Comparison of ENCODE assay signal across 8 cellular contexts in the genomic region with DNA sequence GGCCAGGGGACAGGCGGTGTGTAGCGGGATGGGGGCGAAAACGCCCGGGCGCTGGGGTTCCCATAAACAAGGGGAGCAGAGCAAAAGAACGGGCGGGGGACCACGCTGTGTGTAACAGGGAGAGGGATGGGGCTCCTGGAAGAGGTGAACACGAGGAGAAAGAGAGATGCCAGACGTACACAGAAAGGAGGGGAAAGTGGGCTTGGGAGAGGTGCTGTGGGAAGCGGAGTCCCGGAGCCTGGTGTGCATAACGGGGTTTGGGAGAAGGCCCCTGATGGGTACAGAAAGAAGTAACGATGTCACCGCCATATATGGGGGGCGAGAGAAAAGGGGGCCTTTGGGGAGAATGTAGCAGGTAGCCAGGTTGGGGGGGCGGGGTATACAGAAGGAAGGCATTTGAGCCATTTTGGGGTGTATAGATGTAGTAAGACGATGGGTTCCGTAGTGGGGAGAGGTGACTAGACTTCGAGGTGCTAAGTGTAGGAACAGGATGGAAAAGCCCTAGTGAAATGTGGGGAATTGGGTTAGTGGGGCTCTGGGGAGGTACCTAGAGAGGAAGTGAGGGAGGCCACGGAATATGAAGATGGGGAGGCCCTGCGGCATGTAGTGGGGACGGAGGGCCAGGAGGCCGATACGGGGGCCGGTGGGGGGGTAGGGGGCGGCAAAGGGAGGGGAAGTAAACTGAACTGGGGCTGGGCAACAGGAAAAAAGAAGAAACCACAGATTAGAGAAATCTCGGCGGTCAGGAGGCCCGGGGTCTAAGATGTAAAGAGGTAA. TPM values are rescaled to one million over a fixed set of nuclear protein-coding genes. Genes with fewer than 3 reads are reported as not detected.
A peak's percentile ranks its signal among the peaks of the same experiment; 100 is the strongest.
DNase-seq lines count a peak whose midpoint lies in the region; ATAC-seq and TF ChIP-seq lines count a peak whose summit lies in the region.

No MANE protein-coding gene starts in this region.

- DNase-seq in activated T-cell treated with anti-CD3 and anti-CD28 coated beads, Interleukin-2, amount 50 U/mL, for 24 hours, result no peak
- no peak for DNase-seq in activated T-cell treated with anti-CD3 and anti-CD28 coated beads, Interleukin-2, amount 50 U/mL, for 1 hour
- DNase-seq in NT2/D1 (ENCODE audit: low read depth, low spot score) (no peak), MCF 10A (ENCODE audit: unreplicated experiment) (peak; percentile 37), left lung (peak in 1 of 2 donors; percentile 21)

- peaks cover 14% of the 10 kb centered on the region for H3K4me1 ChIP-seq in NT2/D1 (ENCODE audit: insufficient read depth, insufficient read length)
- peaks cover 9 to 74% of the 10 kb centered on the region in 2 donors for H3K4me1 ChIP-seq in left lung
- peaks cover 58% of the 10 kb centered on the region for H3K4me1 ChIP-seq in stomach smooth muscle (ENCODE audit: control insufficient read depth, insufficient read depth, low read length)

- peaks cover 7% of the 10 kb centered on the region for H3K9me3 Mint-ChIP-seq in activated T-cell treated with anti-CD3 and anti-CD28 coated beads, Interleukin-2, amount 50 U/mL, for 24 hours
- no peaks in the 10 kb centered on the region for H3K9me3 Mint-ChIP-seq in MCF 10A (ENCODE audit: unreplicated experiment)

- POLR2A ChIA-PET in MCF 10A (lab: Yijun Ruan, JAX), result interaction anchor here (1.0 to 3.0 kb wide), 6 partner anchors 9 to 257 kb away, joined by 3 to 25 read pairs (median 12); partner anchors contain the start of genes FIZ1, TMEM238 and U2AF2

- H3K4me3 ChIP-seq in NT2/D1 (ENCODE audit: insufficient read length, low read depth) (peak overlapping the region; percentile 72), left lung (peak overlapping the region; percentile 74 to 81), stomach smooth muscle (ENCODE audit: low read length in 2 of 2) (peak overlapping the region; percentile 81 to 93)

- H3K27ac ChIP-seq in left lung (peak overlapping the region; percentile 85 to 92), stomach smooth muscle (ENCODE audit: low read length) (peak overlapping the region; percentile 88)

- H3K9me3 ChIP-seq in NT2/D1 (ENCODE audit: insufficient read depth, low read length) (no peaks in the 10 kb centered on the region), left lung (no peaks in the 10 kb centered on the region), stomach smooth muscle (ENCODE audit: control insufficient read depth in 2 of 2, low read length in 2 of 2) (no peaks in the 10 kb centered on the region)

- BruUV-seq in MCF 10A (replicated peaks; lab: Mats Ljungman, UMichigan), result no TSS peak

- ATAC-seq in left lung (peak; percentile 0), GM19397 (IDR thresholded peaks at IDR 0.05; ENCODE audit: unreplicated experiment) (no peak), HG03196 (IDR thresholded peaks at IDR 0.05; ENCODE audit: unreplicated experiment) (no peak)

- H3K4me1 Mint-ChIP-seq in activated T-cell treated with anti-CD3 and anti-CD28 coated beads, Interleukin-2, amount 50 U/mL, for 24 hours (ENCODE audit: low read depth), result peaks cover 61% of the 10 kb centered on the region
- H3K4me1 Mint-ChIP-seq in MCF 10A (ENCODE audit: insufficient read depth, unreplicated experiment), result peaks cover 20% of the 10 kb centered on the region

- H3K36me3 ChIP-seq in NT2/D1 (ENCODE audit: insufficient read depth, insufficient read length, low read length), result peaks cover 28% of the 10 kb centered on the region
- H3K36me3 ChIP-seq in left lung, result peaks cover 0 to 12% of the 10 kb centered on the region in 2 donors
- H3K36me3 ChIP-seq in stomach smooth muscle (ENCODE audit: control insufficient read depth in 2 of 2, insufficient read depth in 2 of 2, low read length in 2 of 2), result peaks cover 6 to 8% of the 10 kb centered on the region in 2 donors

- H3K9ac ChIP-seq in NT2/D1 (ENCODE audit: insufficient read length, low read depth), result peak overlapping the region; percentile 94
- H3K9ac ChIP-seq in stomach smooth muscle (ENCODE audit: low read length in 2 of 2), result peak overlapping the region; percentile 79 to 85

- CTCF ChIA-PET in MCF 10A (lab: Yijun Ruan, JAX), result interaction anchor here (0.5 kb wide), 1 partner anchor 11 kb away, joined by 3 read pairs; no protein-coding TSS in a partner anchor

- H3K36me3 Mint-ChIP-seq in activated T-cell treated with anti-CD3 and anti-CD28 coated beads, Interleukin-2, amount 50 U/mL, for 24 hours (ENCODE audit: low read depth), result peaks cover 82% of the 10 kb centered on the region
- peaks cover 51% of the 10 kb centered on the region for H3K36me3 Mint-ChIP-seq in MCF 10A (ENCODE audit: insufficient read depth, unreplicated experiment)

- intact Hi-C loops in MCF 10A (cut with micrococcal nuclease), result loop anchor here (1.0 kb wide), 1 partner anchor 42 kb away; the partner anchor contains the start of gene FIZ1
- intact Hi-C loops in left lung (cut with DNase I), result no loop called here

- no peaks in the 10 kb centered on the region for H3K27me3 Mint-ChIP-seq in activated T-cell treated with anti-CD3 and anti-CD28 coated beads, Interleukin-2, amount 50 U/mL, for 24 hours
- no peaks in the 10 kb centered on the region for H3K27me3 Mint-ChIP-seq in MCF 10A (ENCODE audit: insufficient read depth, unreplicated experiment)

- no peak for TF ChIP-seq CTCF in MCF 10A (IDR thresholded peaks at IDR 0.05; ENCODE audit: unreplicated experiment)
- no peak for TF ChIP-seq CTCF in left lung (IDR thresholded peaks at IDR 0.05)

- H3K4me3 Mint-ChIP-seq in activated T-cell treated with anti-CD3 and anti-CD28 coated beads, Interleukin-2, amount 50 U/mL, for 24 hours, result peak overlapping the region; percentile 87
- H3K4me3 Mint-ChIP-seq in MCF 10A (ENCODE audit: unreplicated experiment), result peak overlapping the region; percentile 82

- peak overlapping the region; percentile 94 for H3K27ac Mint-ChIP-seq in activated T-cell treated with anti-CD3 and anti-CD28 coated beads, Interleukin-2, amount 50 U/mL, for 24 hours
- peak overlapping the region; percentile 49 for H3K27ac Mint-ChIP-seq in MCF 10A (ENCODE audit: low read depth, unreplicated experiment)

- H3K27me3 ChIP-seq in NT2/D1 (ENCODE audit: insufficient read depth, insufficient read length), result no peaks in the 10 kb centered on the region
- peaks cover 0 to 13% of the 10 kb centered on the region in 2 donors for H3K27me3 ChIP-seq in left lung
- no peaks in the 10 kb centered on the region for H3K27me3 ChIP-seq in stomach smooth muscle (ENCODE audit: control insufficient read depth in 1 of 2, insufficient read depth in 2 of 2, low read length in 2 of 2)

RNA-seq across cellular contexts. Expression of gene ZNF580, which starts 0.8 kb away (rescaled TPM):
- total RNA-seq in MCF 10A (2022) (38.9 and 44.9 TPM in 2 replicates), left lung (10 to 100 TPM; 33.8 to 34.7 TPM)

RNA-seq across cellular contexts. Expression of gene ZNF581, which starts 1.9 kb away (rescaled TPM):
- total RNA-seq in MCF 10A (2022) (22.3 and 25.7 TPM in 2 replicates), left lung (10 to 100 TPM; 14.5 to 19.5 TPM)

RNA-seq across cellular contexts. Expression of gene CCDC106, which starts 6.4 kb away (rescaled TPM):
- total RNA-seq in MCF 10A (2022) (2.3 and 2.5 TPM in 2 replicates), left lung (10 to 100 TPM in 1 of 2 donors, 1 to 10 TPM in 1; 9.7 to 15.1 TPM)

RNA-seq across cellular contexts. Expression of gene U2AF2, which starts 13.3 kb away (rescaled TPM):
- total RNA-seq in MCF 10A (2022) (220 and 280 TPM in 2 replicates), left lung (100 to 1,000 TPM; 123 to 145 TPM)

RNA-seq across cellular contexts. Expression of gene ZNF784, which starts 17.2 kb away (rescaled TPM):
- total RNA-seq in MCF 10A (2022), result 2.7 and 3.1 TPM in 2 replicates
- total RNA-seq in left lung, result 1 to 10 TPM; 6.0 to 8.0 TPM
